In the genomic region with DNA sequence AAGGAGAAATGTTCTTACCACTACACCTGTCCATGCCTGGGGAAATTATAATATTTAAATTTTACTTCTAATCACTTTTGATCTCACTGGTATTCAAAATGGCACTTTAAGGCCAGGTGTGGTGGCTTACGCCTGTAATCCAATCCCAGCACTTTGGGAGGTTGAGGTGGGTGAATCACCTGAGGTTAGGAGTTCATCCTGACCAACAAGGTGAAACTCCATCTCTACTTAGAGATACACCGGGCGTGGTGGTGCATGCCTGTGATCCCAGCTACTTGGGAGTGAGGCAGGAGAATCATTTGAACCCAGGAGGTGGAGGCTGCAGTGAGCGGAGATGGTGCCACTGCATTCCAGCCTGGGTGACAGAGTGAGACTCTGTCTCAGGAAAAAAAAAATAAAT, we compare ENCODE assay signal across 17 cellular contexts.
"Had no signal": no experiment of that assay in that cellular context is flagged by ENCODE, and none has a peak within 500 bp of the region (broad histone marks: within the 10 kb centered on the region; RNA-seq: fewer than 3 reads in every experiment).

No MANE protein-coding gene starts in this region.

- H3K27ac Mint-ChIP-seq: activated B cell treated with CpG ODN at 0.5 μM for 24 hours; activated CD8-positive, alpha-beta T cell treated with anti-CD3 and anti-CD28 coated beads, Interleukin-2, amount 10 ng/mL, durations not matched to agents 7 days and 5 days; endodermal cell; stimulated activated effector memory CD8-positive, alpha-beta T cell treated with anti-CD3 and anti-CD28 coated beads, Interleukin-12 subunit alpha, Interleukin-12 subunit beta, amount 100 ng/mL, for 72 hours had no signal

- H3K27me3 Mint-ChIP-seq: activated B cell treated with CpG ODN at 0.5 μM for 24 hours had no signal

- H3K9me3 Mint-ChIP-seq: activated B cell treated with CpG ODN at 0.5 μM for 24 hours; endodermal cell; mesothelial cell of epicardium; neural crest cell; stimulated activated effector memory CD8-positive, alpha-beta T cell treated with anti-CD3 and anti-CD28 coated beads, Interleukin-12 subunit alpha, Interleukin-12 subunit beta, amount 100 ng/mL, for 72 hours had no signal

- H3K4me1 ChIP-seq: esophagus muscularis mucosa had no signal

- H3K27ac ChIP-seq: cardiac muscle cell, dorsolateral prefrontal cortex, esophagus muscularis mucosa, thoracic aorta had no signal

- DNase-seq: activated B cell treated with CpG ODN at 0.5 μM for 24 hours; activated CD4-positive, alpha-beta T cell treated with anti-CD3 and anti-CD28 coated beads for 48 hours; activated CD8-positive, alpha-beta memory T cell treated with anti-CD3 and anti-CD28 coated beads, Interleukin-2, amount 50 U/mL, for 48 hours; activated CD8-positive, alpha-beta T cell treated with anti-CD3 and anti-CD28 coated beads, Interleukin-2, amount 10 ng/mL, durations not matched to agents 7 days and 5 days; activated naive CD4-positive, alpha-beta T cell treated with Interleukin-2 at 50 U/mL for 16 hours; dorsolateral prefrontal cortex; endodermal cell; hippocampal formation; kidney; stimulated activated CD4-positive, alpha-beta T cell treated with anti-CD3 and anti-CD28 coated beads, Interleukin-12 subunit alpha, Interleukin-12 subunit beta, amount 100 ng/mL, for 4 hours had no signal

- ATAC-seq: activated CD8-positive, alpha-beta T cell treated with anti-CD3 and anti-CD28 coated beads, Interleukin-2, amount 10 ng/mL, durations not matched to agents 7 days and 5 days; sciatic nerve; stimulated activated effector memory CD8-positive, alpha-beta T cell treated with anti-CD3 and anti-CD28 coated beads, Interleukin-12 subunit alpha, Interleukin-12 subunit beta, amount 100 ng/mL, for 72 hours had no signal

- H3K27me3 ChIP-seq: cardiac muscle cell, dorsolateral prefrontal cortex, esophagus muscularis mucosa had no signal

- H3K4me3 ChIP-seq: cardiac muscle cell, dorsolateral prefrontal cortex, esophagus muscularis mucosa, thoracic aorta had no signal

- H3K4me3 Mint-ChIP-seq: activated B cell treated with CpG ODN at 0.5 μM for 24 hours; activated CD8-positive, alpha-beta T cell treated with anti-CD3 and anti-CD28 coated beads, Interleukin-2, amount 10 ng/mL, durations not matched to agents 7 days and 5 days; endodermal cell; mesothelial cell of epicardium; neural crest cell; stimulated activated effector memory CD8-positive, alpha-beta T cell treated with anti-CD3 and anti-CD28 coated beads, Interleukin-12 subunit alpha, Interleukin-12 subunit beta, amount 100 ng/mL, for 72 hours had no signal

- H3K9me3 ChIP-seq: esophagus muscularis mucosa, thoracic aorta had no signal
